ENCODE assay signal across 14 cellular contexts in the genomic region with DNA sequence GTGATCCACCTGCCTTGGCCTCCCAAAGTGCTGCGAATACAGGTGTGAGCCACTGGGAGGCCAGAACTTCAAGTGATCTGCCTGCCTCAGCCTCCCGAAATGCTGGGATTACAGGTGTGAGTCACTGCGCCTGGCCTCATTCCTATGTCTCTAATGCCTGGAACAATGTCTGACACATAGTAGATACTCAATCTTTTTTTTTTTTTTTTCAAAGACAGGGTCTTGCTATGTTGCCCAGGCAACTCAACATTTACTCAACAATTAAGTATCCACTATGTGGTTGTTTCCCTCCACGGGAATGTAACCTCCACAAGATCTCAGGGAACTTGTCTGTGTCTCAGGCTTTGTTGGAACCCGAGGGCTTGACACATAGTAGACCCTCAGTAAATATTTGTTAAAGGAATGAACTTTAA. TPM values are rescaled to one million over a fixed set of nuclear protein-coding genes. Genes with fewer than 3 reads are reported as not detected.
A peak's percentile ranks its signal among the peaks of the same experiment; 100 is the strongest.
DNase-seq lines count a peak whose midpoint lies in the region; ATAC-seq, FAIRE-seq and TF ChIP-seq lines count a peak whose summit lies in the region.
"Had no signal": no experiment of that assay in that cellular context is flagged by ENCODE, and none has a peak within 500 bp of the region (broad histone marks: within the 10 kb centered on the region; RNA-seq: fewer than 3 reads in every experiment).

No MANE protein-coding gene starts in this region.

- H3K9me3 Mint-ChIP-seq in Calu3 (ENCODE audit: low read depth, unreplicated experiment), result peaks cover 2% of the 10 kb centered on the region
- peaks cover 7% of the 10 kb centered on the region for H3K9me3 Mint-ChIP-seq in mesothelial cell of epicardium
- H3K9me3 Mint-ChIP-seq in CD8-positive, alpha-beta T cell, result no peaks in the 10 kb centered on the region
- H3K9me3 Mint-ChIP-seq: dendritic cell treated with granulocyte-macrophage colony-stimulating factor and Interleukin-4, amounts not matched to agents 40 ng/mL and 50 ng/mL, for 4 days had no signal

- FAIRE-seq in H1 (lab: Jason Lieb, UNC), result no peak
- no peak for FAIRE-seq in GM12892 (lab: Jason Lieb, UNC)

- H4K5ac ChIP-seq in H1 (ENCODE audit: insufficient read length, low read depth, low read length), result no peak overlapping the region
- no peak overlapping the region for H4K5ac ChIP-seq in mesendoderm (ENCODE audit: low read length)

- peaks cover 8% of the 10 kb centered on the region for H3K4me1 Mint-ChIP-seq in Calu3 (ENCODE audit: low read depth, unreplicated experiment)
- H3K4me1 Mint-ChIP-seq in mesothelial cell of epicardium, result peaks cover 12% of the 10 kb centered on the region
- peaks cover 24% of the 10 kb centered on the region for H3K4me1 Mint-ChIP-seq in CD8-positive, alpha-beta T cell (ENCODE audit: low read depth)

- H4K8ac ChIP-seq in H1 (ENCODE audit: extremely low read depth, insufficient read depth, low read length) (no peak overlapping the region), mesendoderm (ENCODE audit: low read depth, low read length) (no peak overlapping the region)

- peaks cover 4 to 5% of the 10 kb centered on the region in 2 experiments for H4K20me1 ChIP-seq in H1 (replicated peaks in 1 of 2; ENCODE audit: control insufficient read depth in 1 of 2, insufficient read depth in 2 of 2, low read length in 2 of 2)

- TF ChIP-seq EP300 in H1 (IDR thresholded peaks at IDR 0.05; ENCODE audit: borderline replicate concordance in 1 of 2, low read depth in 2 of 2, low read length in 2 of 2), result no peak

- H3K79me2 ChIP-seq in H1 (ENCODE audit: control insufficient read depth in 1 of 2, insufficient read depth in 2 of 2, low read length in 2 of 2) (peaks cover 0 to 13% of the 10 kb centered on the region in 2 experiments; a peak in 2 of 4 replicates), mesendoderm (ENCODE audit: control insufficient read depth, insufficient read depth, low read length) (peaks cover 11% of the 10 kb centered on the region)

- H3K27me3 Mint-ChIP-seq in Calu3 (ENCODE audit: unreplicated experiment) (no peaks in the 10 kb centered on the region), mesothelial cell of epicardium (ENCODE audit: low read depth) (no peaks in the 10 kb centered on the region)
- no peaks in the 10 kb centered on the region for H3K27me3 Mint-ChIP-seq in CD8-positive, alpha-beta T cell (ENCODE audit: low read depth)
- H3K27me3 Mint-ChIP-seq: activated CD4-positive, alpha-beta T cell treated with anti-CD3 and anti-CD28 coated beads for 36 hours had no signal

- no peak overlapping the region for H3K14ac ChIP-seq in H1 (ENCODE audit: insufficient read length)

- no peaks in the 10 kb centered on the region for H3K9me3 ChIP-seq in H1 (ENCODE audit: insufficient read depth in 2 of 2, low read depth in 1 of 2, low read length in 1 of 2)
- H3K9me3 ChIP-seq in CD8-positive, alpha-beta T cell (ENCODE audit: low read length), result no peaks in the 10 kb centered on the region
- H3K9me3 ChIP-seq: stomach had no signal

- TF ChIP-seq CTCF in Calu3 (IDR thresholded peaks at IDR 0.05; ENCODE audit: unreplicated experiment), result no peak
- TF ChIP-seq CTCF in H1 (IDR thresholded peaks at IDR 0.05; ENCODE audit: control extremely low read depth in 1 of 3, insufficient read depth in 1 of 3, low read depth in 1 of 3, low read length in 3 of 3), result peak in 2 of 3 experiments; percentile 5 to 9; a peak in 1 of 4 replicates
- TF ChIP-seq CTCF in mesothelial cell of epicardium (IDR thresholded peaks at IDR 0.05; ENCODE audit: unreplicated experiment), result no peak
- no peak for TF ChIP-seq CTCF in CD8-positive, alpha-beta T cell (IDR thresholded peaks at IDR 0.05)

- no peak overlapping the region for H2BK20ac ChIP-seq in H1 (ENCODE audit: low read length)

- 92% methylated on average over 5 of the region's 5 CpGs; no CpG with 5 or more reads in 1 of the 2 experiments for WGBS in H1 (ENCODE audit: extremely low coverage in 1 of 2, insufficient coverage in 1 of 2, insufficient read length in 1 of 2, insufficient replicate concordance in 2 of 2, low coverage in 1 of 2, low lambda C conversion rate in 2 of 2, missing lambda C conversion rate in 1 of 2), 2 experiments
- no CpG with 5 or more reads among the region's 5 CpGs for WGBS in mesendoderm (ENCODE audit: extremely low coverage, insufficient coverage, low lambda C conversion rate)

- DNase-seq in Calu3 (peak; percentile 20), NCI-H226 (peak; percentile 50), H1 (ENCODE audit: low read depth in 1 of 2, low spot score in 2 of 2) (no peak), mesendoderm (peak; percentile 74), GM12892 (ENCODE audit: insufficient read length) (no peak), NCI-H1417 treated with DMSO at 0.1 percent for 48 hours (lab: John Stamatoyannopoulos, UW) (no peak), mesothelial cell of epicardium (ENCODE audit: low spot score in 2 of 2, unreplicated experiment in 2 of 2) (no peak)
- no peak for DNase-seq in CD8-positive, alpha-beta T cell
- DNase-seq: activated CD4-positive, alpha-beta T cell treated with anti-CD3 and anti-CD28 coated beads for 36 hours; activated gamma-delta T cell; nucleus accumbens; stomach had no signal

- CTCF ChIA-PET in Calu3 (lab: Charles Lee) (no interaction called here), H1 (lab: Charles Lee; ENCODE audit: partially characterized antibody) (interaction anchor here (1.0 to 9.9 kb wide), 4 partner anchors 8 to 85 kb away, joined by 3 to 69 read pairs (median 10); no protein-coding TSS in a partner anchor)
- CTCF ChIA-PET in CD8-positive, alpha-beta T cell (lab: Charles Lee), result interaction anchor here (1.3 kb wide), 1 partner anchor 12 kb away, joined by 3 read pairs; no protein-coding TSS in a partner anchor

- no peak overlapping the region for H2AFZ ChIP-seq in H1 (ENCODE audit: low read length)

- no peak overlapping the region for H3K23ac ChIP-seq in H1 (ENCODE audit: insufficient read length)
- no peak overlapping the region for H3K23ac ChIP-seq in mesendoderm (ENCODE audit: low read length)

- no peak overlapping the region for H3K27ac Mint-ChIP-seq in Calu3 (ENCODE audit: unreplicated experiment)
- no peak overlapping the region for H3K27ac Mint-ChIP-seq in mesothelial cell of epicardium
- H3K27ac Mint-ChIP-seq in CD8-positive, alpha-beta T cell, result no peak overlapping the region
- H3K27ac Mint-ChIP-seq: activated CD4-positive, alpha-beta T cell treated with anti-CD3 and anti-CD28 coated beads for 36 hours; dendritic cell treated with granulocyte-macrophage colony-stimulating factor and Interleukin-4, amounts not matched to agents 40 ng/mL and 50 ng/mL, for 4 days had no signal

- ATAC-seq in CD8-positive, alpha-beta T cell, result no peak
- ATAC-seq: activated CD4-positive, alpha-beta T cell treated with anti-CD3 and anti-CD28 coated beads for 36 hours had no signal

- H3K4me3 ChIP-seq in H1 (ENCODE audit: extremely low read depth in 1 of 4, insufficient read depth in 2 of 4, low read depth in 3 of 4, low read length in 4 of 4) (no peak overlapping the region), mesendoderm (ENCODE audit: low read length) (no peak overlapping the region)
- H3K4me3 ChIP-seq in CD8-positive, alpha-beta T cell (ENCODE audit: low read depth, low read length), result no peak overlapping the region
- H3K4me3 ChIP-seq: stomach had no signal

- H3K36me3 Mint-ChIP-seq in Calu3 (ENCODE audit: insufficient read depth, unreplicated experiment), result peaks cover 28% of the 10 kb centered on the region
- H3K36me3 Mint-ChIP-seq in mesothelial cell of epicardium, result no peaks in the 10 kb centered on the region
- H3K36me3 Mint-ChIP-seq in CD8-positive, alpha-beta T cell, result peaks cover 7% of the 10 kb centered on the region

- H3K27ac ChIP-seq in H1 (ENCODE audit: low read depth, low read length) (no peak overlapping the region), mesendoderm (ENCODE audit: low read depth, low read length) (no peak overlapping the region)
- no peak overlapping the region for H3K27ac ChIP-seq in CD8-positive, alpha-beta T cell (ENCODE audit: low read depth, low read length)

- peaks cover 11% of the 10 kb centered on the region; the same call in 1 of the 2 replicates for H3K23me2 ChIP-seq in H1 (ENCODE audit: low read depth, low read length)

- H3K9ac ChIP-seq in H1 (replicated peaks in 1 of 4; ENCODE audit: extremely low read depth in 1 of 4, low read depth in 3 of 4, low read length in 3 of 4), result no peak overlapping the region
- H3K9ac ChIP-seq in mesendoderm (ENCODE audit: low read length), result no peak overlapping the region

- H2BK120ac ChIP-seq in H1 (replicated peaks; ENCODE audit: low read depth, low read length) (no peak overlapping the region), mesendoderm (ENCODE audit: low read depth, low read length) (no peak overlapping the region)

- TF ChIP-seq POLR2A in H1 (IDR thresholded peaks at IDR 0.05; ENCODE audit: control extremely low read depth in 1 of 2, low read depth in 2 of 2, low read length in 2 of 2), result no peak
- no peak for TF ChIP-seq POLR2A in GM12892 (IDR thresholded peaks at IDR 0.05; ENCODE audit: low read depth, low read length)

- H3K27me3 ChIP-seq in H1 (replicated peaks in 1 of 4; ENCODE audit: control insufficient read depth in 3 of 4, extremely low read depth in 1 of 4, insufficient read depth in 3 of 4, low read length in 3 of 4) (no peaks in the 10 kb centered on the region), mesendoderm (ENCODE audit: insufficient read depth, low read length, poor library complexity) (no peaks in the 10 kb centered on the region)
- no peaks in the 10 kb centered on the region for H3K27me3 ChIP-seq in CD8-positive, alpha-beta T cell (ENCODE audit: insufficient read depth, low read length)
- H3K27me3 ChIP-seq: stomach had no signal

- H3K36me3 ChIP-seq in H1 (ENCODE audit: control insufficient read depth in 2 of 4, insufficient read depth in 4 of 4, low read length in 3 of 4) (no peaks in the 10 kb centered on the region), mesendoderm (ENCODE audit: control insufficient read depth, insufficient read depth, low read length) (no peaks in the 10 kb centered on the region)
- H3K36me3 ChIP-seq in CD8-positive, alpha-beta T cell (ENCODE audit: insufficient read depth, low read length), result no peaks in the 10 kb centered on the region
- H3K36me3 ChIP-seq: stomach had no signal

- H3K18ac ChIP-seq in H1 (ENCODE audit: extremely low read depth, low read length) (no peak overlapping the region), mesendoderm (ENCODE audit: low read length) (no peak overlapping the region)

- H3K4me2 ChIP-seq in H1 (ENCODE audit: insufficient read depth in 1 of 2, low read depth in 2 of 2, low read length in 2 of 2) (no peak overlapping the region), mesendoderm (ENCODE audit: low read length) (no peak overlapping the region)

- intact Hi-C loops in Calu3 (cut with micrococcal nuclease; ENCODE audit: unreplicated experiment), result no loop called here
- intact Hi-C loops in CD8-positive, alpha-beta T cell (cut with DNase I, micrococcal nuclease), result no loop called here

- TF ChIP-seq RAD21 in H1 (IDR thresholded peaks at IDR 0.05 in 1 of 2, conservative IDR thresholded peaks at IDR 0.05 in 1 of 2; ENCODE audit: low read depth in 2 of 2, low read length in 2 of 2), result no peak

- H2AK5ac ChIP-seq in H1 (ENCODE audit: low read depth, low read length) (no peak overlapping the region), mesendoderm (ENCODE audit: low read length) (no peak overlapping the region)

- H3K4me3 Mint-ChIP-seq in Calu3 (ENCODE audit: low read depth, unreplicated experiment), result no peak overlapping the region
- H3K4me3 Mint-ChIP-seq in mesothelial cell of epicardium, result no peak overlapping the region
- no peak overlapping the region for H3K4me3 Mint-ChIP-seq in CD8-positive, alpha-beta T cell
- H3K4me3 Mint-ChIP-seq: activated CD4-positive, alpha-beta T cell treated with anti-CD3 and anti-CD28 coated beads for 36 hours; dendritic cell treated with granulocyte-macrophage colony-stimulating factor and Interleukin-4, amounts not matched to agents 40 ng/mL and 50 ng/mL, for 4 days had no signal

- H3K4ac ChIP-seq in H1 (replicated peaks; ENCODE audit: insufficient read length, low read depth, low read length) (no peak overlapping the region), mesendoderm (ENCODE audit: low read depth, low read length) (no peak overlapping the region)

- no peak overlapping the region for H4K91ac ChIP-seq in H1 (replicated peaks; ENCODE audit: insufficient read length, low read length)

- H2BK5ac ChIP-seq in H1 (ENCODE audit: low read depth, low read length), result no peak overlapping the region
- H2BK5ac ChIP-seq in mesendoderm (ENCODE audit: low read length), result no peak overlapping the region

- H3K56ac ChIP-seq in H1 (replicated peaks; ENCODE audit: insufficient read length, low read depth, low read length) (no peak overlapping the region), mesendoderm (ENCODE audit: low read length) (no peak overlapping the region)

- H2BK15ac ChIP-seq in H1 (ENCODE audit: low read length) (no peak overlapping the region), mesendoderm (replicated peaks; ENCODE audit: low read depth) (no peak overlapping the region)

- peaks cover 0 to 10% (median 4%) of the 10 kb centered on the region in 4 experiments; a peak in 5 of 7 replicates for H3K4me1 ChIP-seq in H1 (replicated peaks in 1 of 4; ENCODE audit: control insufficient read depth in 3 of 4, insufficient read depth in 4 of 4, low read length in 3 of 4)
- H3K4me1 ChIP-seq in mesendoderm (ENCODE audit: control insufficient read depth, low read depth, low read length), result peaks cover 4% of the 10 kb centered on the region
- H3K4me1 ChIP-seq in CD8-positive, alpha-beta T cell (ENCODE audit: insufficient read depth, low read length), result peaks cover 17% of the 10 kb centered on the region

- H2BK12ac ChIP-seq in H1 (ENCODE audit: low read depth, low read length), result no peak overlapping the region

- H3K79me1 ChIP-seq in H1 (ENCODE audit: low read depth, low read length) (peaks cover 6% of the 10 kb centered on the region), mesendoderm (ENCODE audit: low read length) (peaks cover 5% of the 10 kb centered on the region)

- POLR2A ChIA-PET in H1 (lab: Charles Lee; ENCODE audit: partially characterized antibody), result no interaction called here
- POLR2A ChIA-PET in CD8-positive, alpha-beta T cell (lab: Charles Lee), result no interaction called here

- BruUV-seq in Calu3 (replicated peaks; lab: Mats Ljungman, UMichigan), result no TSS peak

RNA-seq across cellular contexts. Expression of gene TMEM120B, which starts 3.1 kb away (rescaled TPM):
- total RNA-seq in Calu3 (2022), result 23.2 and 25.3 TPM in 2 replicates
- 26.0 and 29.1 TPM in 2 replicates for total RNA-seq in H1 (2021; fragmentation: NEBNext Ultra II Directional; extraction: Animal tissue kit (Norgen Biotek cat#: 25700))
- 22.0 and 31.2 TPM in 2 replicates for polyA plus RNA-seq in H1 (2011; rRNA removed)
- 21.3 TPM for polyA plus RNA-seq in H1 (2011; cell fraction: cytosol; rRNA removed)
- 90.2 TPM for polyA plus RNA-seq in H1 (2011; cell fraction: nucleus; rRNA removed)
- polyA plus RNA-seq in H1 (2012, experiment 1 of 2), result 15.8 to 21.0 TPM (median 18.0 TPM) in 4 replicates
- 11.9 TPM for polyA plus RNA-seq in H1 (2012, experiment 2 of 2)
- 31.3 TPM for polyA plus RNA-seq in H1 (2013, experiment 1 of 2)
- 29.9 TPM for polyA plus RNA-seq in H1 (2013, experiment 2 of 2)
- polyA minus RNA-seq in H1 (2011; rRNA and poly(A)+ RNA removed), result 35.4 and 36.4 TPM in 2 replicates
- 16.7 TPM for polyA minus RNA-seq in H1 (2011; cell fraction: cytosol; rRNA and poly(A)+ RNA removed)
- 25.9 TPM for polyA minus RNA-seq in H1 (2011; cell fraction: nucleus; rRNA and poly(A)+ RNA removed)
- 16.1 TPM for polyA plus RNA-seq in mesendoderm (2013, experiment 1 of 2)
- polyA plus RNA-seq in mesendoderm (2013, experiment 2 of 2), result 15.8 TPM
- 7.7 TPM for polyA plus RNA-seq in GM12892 (2012; ENCODE audit: missing spikeins)
- 22.3 to 22.8 TPM (median 22.4 TPM) in 3 replicates for total RNA-seq in mesothelial cell of epicardium
- 1 to 10 TPM; 6.4 to 7.3 TPM for total RNA-seq in CD8-positive, alpha-beta T cell

RNA-seq across cellular contexts. Expression of gene MORN3, which starts 40.0 kb away (rescaled TPM):
- total RNA-seq in Calu3 (2022) (0.76 and 1.2 TPM in 2 replicates), mesothelial cell of epicardium (0.69 to 1.2 TPM (median 0.99 TPM) in 3 replicates)
- total RNA-seq in H1 (2021; fragmentation: NEBNext Ultra II Directional; extraction: Animal tissue kit (Norgen Biotek cat#: 25700)), result 0.34 and 0.93 TPM in 2 replicates
- polyA plus RNA-seq in H1 (2011; rRNA removed), result 0.22 and 0.39 TPM in 2 replicates
- polyA plus RNA-seq in H1 (2011; cell fraction: cytosol; rRNA removed), result 0.87 TPM
- 0.20 TPM for polyA plus RNA-seq in H1 (2011; cell fraction: nucleus; rRNA removed)
- polyA plus RNA-seq in H1 (2012, experiment 1 of 2), result 0.51 to 0.70 TPM (median 0.66 TPM) in 4 replicates
- polyA plus RNA-seq in H1 (2012, experiment 2 of 2), result 0.18 TPM
- 0.47 TPM for polyA plus RNA-seq in H1 (2013, experiment 1 of 2)
- 0.61 TPM for polyA plus RNA-seq in H1 (2013, experiment 2 of 2)
- polyA minus RNA-seq in H1 (2011; rRNA and poly(A)+ RNA removed), result 0.10 and 0.44 TPM in 2 replicates
- not detected for polyA minus RNA-seq in H1 (2011; cell fraction: cytosol; rRNA and poly(A)+ RNA removed)
- not detected for polyA minus RNA-seq in H1 (2011; cell fraction: nucleus; rRNA and poly(A)+ RNA removed)
- 0.79 TPM for polyA plus RNA-seq in mesendoderm (2013, experiment 1 of 2)
- 0.98 TPM for polyA plus RNA-seq in mesendoderm (2013, experiment 2 of 2)
- polyA plus RNA-seq in GM12892 (2012; ENCODE audit: missing spikeins), result 0.36 TPM
- 1 to 10 TPM; 6.7 to 7.5 TPM for total RNA-seq in CD8-positive, alpha-beta T cell
- total RNA-seq: SK-MEL-5 had no signal

Comparison
In these comparisons a context has a peak if more than half of its experiments do, and no peak if none do; other contexts are left out.
1. DNase-seq: peak in Calu3 (single experiment), NCI-H226 (single experiment) and mesendoderm (single experiment); none in H1 (0 of 2), GM12892 (single experiment), NCI-H1417 treated with DMSO at 0.1 percent for 48 hours (single experiment), mesothelial cell of epicardium (0 of 2) and CD8-positive, alpha-beta T cell (0 of 7).
2. CTCF ChIP-seq: peak in H1 (2 of 3); none in Calu3 (single experiment), mesothelial cell of epicardium (single experiment) and CD8-positive, alpha-beta T cell (single experiment).